Comparison of ENCODE assay signal across 1 cellular context in genomic region chr12:27555316-27555715, GRCh38.
TF ChIP-seq lines count a peak whose summit lies in the region.

No MANE protein-coding gene starts in this region.

TF ChIP-seq in neural cell, 6 proteins besides CTCF, POLR2A, EP300 and RAD21 (continued from another document):
- TF ChIP-seq REST (IDR thresholded peaks at IDR 0.05; ENCODE audit: borderline replicate concordance), result no peak
